ENCODE assay signal across 11 cellular contexts in the genomic region with DNA sequence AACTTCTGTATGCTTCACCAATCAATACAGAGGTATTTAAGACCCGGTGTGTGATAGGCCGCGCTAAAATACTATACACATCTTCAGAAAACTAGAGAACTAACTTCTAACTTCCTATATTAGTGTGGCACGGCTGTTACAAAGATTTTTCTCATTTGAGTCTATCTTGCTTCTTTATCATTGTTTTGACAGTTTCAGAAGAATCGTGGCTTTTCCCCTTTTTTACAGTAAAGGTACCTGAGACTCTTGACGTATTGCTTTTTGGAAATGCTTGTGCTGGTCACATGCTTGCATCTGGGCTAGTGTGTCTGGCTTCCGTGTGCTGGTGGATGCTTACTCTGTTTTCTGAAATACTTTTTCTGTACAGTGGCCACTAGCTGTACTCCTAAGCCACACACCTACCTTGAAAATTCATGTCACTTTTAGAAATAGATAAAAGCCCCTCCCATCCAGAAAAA. TPM values are rescaled to one million over a fixed set of nuclear protein-coding genes. Genes with fewer than 3 reads are reported as not detected.
DNase-seq lines count a peak whose midpoint lies in the region; ATAC-seq and TF ChIP-seq lines count a peak whose summit lies in the region.
"Had no signal": no experiment of that assay in that cellular context is flagged by ENCODE, and none has a peak within 500 bp of the region (broad histone marks: within the 10 kb centered on the region; RNA-seq: fewer than 3 reads in every experiment).

No MANE protein-coding gene starts in this region.

- intact Hi-C loops in CD14-positive monocyte (cut with micrococcal nuclease): loop anchor here in 1 of 2 donors (5.0 kb wide), 2 partner anchors 40 to 110 kb away; no protein-coding TSS in a partner anchor
- intact Hi-C loops in left ventricle myocardium superior (cut with micrococcal nuclease): no loop called here

- no peak for TF ChIP-seq CTCF in CD14-positive monocyte (IDR thresholded peaks at IDR 0.05)

- peak overlapping the region in 4 of 7 donors; percentile 73 to 89 (median 80) for H3K27ac Mint-ChIP-seq in CD14-positive monocyte
- H3K27ac Mint-ChIP-seq in activated T-helper 17 cell treated with anti-CD3 and anti-CD28 coated beads, Interleukin-2, amount 50 U/mL, for 72 hours: peak overlapping the region; percentile 98

- H3K4me3 Mint-ChIP-seq in CD14-positive monocyte: no peak overlapping the region
- peak overlapping the region; percentile 98 for H3K4me3 Mint-ChIP-seq in activated T-helper 17 cell treated with anti-CD3 and anti-CD28 coated beads, Interleukin-2, amount 50 U/mL, for 72 hours

- H3K36me3 Mint-ChIP-seq in CD14-positive monocyte: peaks cover 28 to 46% of the 10 kb centered on the region in 2 donors
- H3K36me3 Mint-ChIP-seq in activated T-helper 17 cell treated with anti-CD3 and anti-CD28 coated beads, Interleukin-2, amount 50 U/mL, for 72 hours (ENCODE audit: low read depth): no peaks in the 10 kb centered on the region

- H3K9me3 Mint-ChIP-seq in CD14-positive monocyte: no peaks in the 10 kb centered on the region
- H3K9me3 Mint-ChIP-seq in activated T-helper 17 cell treated with anti-CD3 and anti-CD28 coated beads, Interleukin-2, amount 50 U/mL, for 72 hours: no peaks in the 10 kb centered on the region

- peaks cover 0 to 1% (median 0%) of the 10 kb centered on the region in 3 donors for H3K27me3 Mint-ChIP-seq in CD14-positive monocyte (ENCODE audit: low read depth in 3 of 3)
- H3K27me3 Mint-ChIP-seq in activated T-helper 17 cell treated with anti-CD3 and anti-CD28 coated beads, Interleukin-2, amount 50 U/mL, for 72 hours: no peaks in the 10 kb centered on the region

- ATAC-seq in GM19324 (IDR thresholded peaks at IDR 0.05; ENCODE audit: low FRiP score, unreplicated experiment) (peak; percentile 41), HG03097 (IDR thresholded peaks at IDR 0.05; ENCODE audit: low FRiP score, unreplicated experiment) (peak; percentile 48), SK-N-SH treated with all-trans-retinoic acid at 6 μM for 48 hours (no peak), left ventricle myocardium superior (no peak)
- ATAC-seq in activated T-helper 17 cell treated with anti-CD3 and anti-CD28 coated beads, Interleukin-2, amount 50 U/mL, for 72 hours (replicated peaks): peak; percentile 81
- ATAC-seq: psoas muscle had no signal

- DNase-seq in CD14-positive monocyte (ENCODE audit: low spot score) (no peak), left ventricle myocardium superior (no peak), HuH-7.5 (ENCODE audit: low spot score) (no peak), AG08396 (ENCODE audit: low spot score) (no peak)
- DNase-seq: DMS79 treated with DMSO at 0.1 percent for 48 hours, psoas muscle, upper lobe of left lung had no signal

- H3K4me1 Mint-ChIP-seq in CD14-positive monocyte: peaks cover 92% of the 10 kb centered on the region
- H3K4me1 Mint-ChIP-seq in activated T-helper 17 cell treated with anti-CD3 and anti-CD28 coated beads, Interleukin-2, amount 50 U/mL, for 72 hours: peaks cover 69% of the 10 kb centered on the region

TF ChIP-seq in SK-N-SH treated with all-trans-retinoic acid at 6 μM for 48 hours, 23 proteins besides CTCF, POLR2A, EP300 and RAD21:
- no peak for TF ChIP-seq TOX (CRISPR knock-in tag; IDR thresholded peaks at IDR 0.05; ENCODE audit: borderline replicate concordance)
- no peak for TF ChIP-seq ARNTL (CRISPR knock-in tag; IDR thresholded peaks at IDR 0.05; ENCODE audit: borderline replicate concordance, low read depth)
- no peak for TF ChIP-seq ZFP3 (CRISPR knock-in tag; IDR thresholded peaks at IDR 0.05)
- TF ChIP-seq ESRRG (CRISPR knock-in tag; IDR thresholded peaks at IDR 0.05): no peak

RNA-seq across cellular contexts. Expression of a gene that starts 12.7 kb away (rescaled TPM):
- 10 to 100 TPM; 38.4 to 80.2 TPM for polyA plus RNA-seq in CD14-positive monocyte
- 100 to 1,000 TPM; 253 to 343 TPM for total RNA-seq in activated T-helper 17 cell treated with anti-CD3 and anti-CD28 coated beads, Interleukin-2, amount 50 U/mL, for 72 hours
- 3.7 TPM for total RNA-seq in left ventricle myocardium superior

Comparison
In these comparisons a context has a peak if more than half of its experiments do, and no peak if none do; other contexts are left out.
1. ATAC-seq: peak in GM19324 (single experiment), HG03097 (single experiment) and activated T-helper 17 cell treated with anti-CD3 and anti-CD28 coated beads, Interleukin-2, amount 50 U/mL, for 72 hours (single experiment); none in SK-N-SH treated with all-trans-retinoic acid at 6 μM for 48 hours (single experiment) and left ventricle myocardium superior (single experiment).
2. RNA of a gene that starts 12.7 kb away (total RNA-seq): 253 to 343 TPM in activated T-helper 17 cell treated with anti-CD3 and anti-CD28 coated beads, Interleukin-2, amount 50 U/mL, for 72 hours; 3.7 TPM in left ventricle myocardium superior (single experiment); every median in the first group is over 10 times any median in the second.